Comparison of ENCODE assay signal across 17 cellular contexts in genomic region chr10:44301781-44302400, GRCh38.
A peak's percentile ranks its signal among the peaks of the same experiment; 100 is the strongest.
DNase-seq lines count a peak whose midpoint lies in the region; ATAC-seq, FAIRE-seq and TF ChIP-seq lines count a peak whose summit lies in the region.
"Had no signal": no experiment of that assay in that cellular context is flagged by ENCODE, and none has a peak within 500 bp of the region (broad histone marks: within the 10 kb centered on the region; RNA-seq: fewer than 3 reads in every experiment).

No MANE protein-coding gene starts in this region.

- TF ChIP-seq CTCF in A549 (IDR thresholded peaks at IDR 0.05) (no peak), GM12878 (IDR thresholded peaks at IDR 0.05 in 2 of 3, conservative IDR thresholded peaks at IDR 0.05 in 1 of 3; ENCODE audit: control insufficient read depth in 2 of 3, extremely low read depth in 1 of 3, insufficient read depth in 1 of 3, low read depth in 3 of 3, low read length in 3 of 3) (no peak)

- SMC1A ChIA-PET in GM12878 (lab: Charles Lee; ENCODE audit: uncharacterized antibody, unreplicated experiment) = interaction anchor here (0.7 to 1.6 kb wide), 9 partner anchors 10 to 274 kb away, joined by 3 to 8 read pairs (median 3); no protein-coding TSS in a partner anchor

- H3K79me2 ChIP-seq in GM12878 (ENCODE audit: control insufficient read depth, insufficient read depth, low read length) = no peaks in the 10 kb centered on the region

- no peak for ATAC-seq in A549
- 0 out of 3 replicates have a peak, but pooled peaks have one; percentile 7 for ATAC-seq in GM12878
- no peak for ATAC-seq in left lobe of liver
- ATAC-seq in GM21529 (IDR thresholded peaks at IDR 0.05; ENCODE audit: unreplicated experiment) = no peak

- no TSS peak for BruUV-seq in GM12878 (replicated peaks; lab: Mats Ljungman, UMichigan)

- 21% methylated on average over 6 of the region's 6 CpGs for WGBS in A549 (ENCODE audit: missing lambda C conversion rate)
- WGBS in GM12878 (ENCODE audit: insufficient coverage, insufficient replicate concordance, low lambda C conversion rate, missing lambda C conversion rate) = 24% methylated on average over 6 of the region's 6 CpGs

- CTCF ChIA-PET in A549 (lab: Yijun Ruan, JAX) = interaction anchor here (0.9 to 1.9 kb wide), 3 partner anchors 10 to 84 kb away, joined by 4 to 5 read pairs (median 4); no protein-coding TSS in a partner anchor
- CTCF ChIA-PET in GM12878 (lab: Yijun Ruan, JAX) = interaction anchor here (1.0 to 1.4 kb wide), 4 partner anchors 10 to 40 kb away, joined by 3 to 7 read pairs (median 4); no protein-coding TSS in a partner anchor

- TF ChIP-seq RAD21 in A549 (conservative IDR thresholded peaks at IDR 0.05 in 1 of 2, IDR thresholded peaks at IDR 0.05 in 1 of 2) = no peak
- no peak for TF ChIP-seq RAD21 in GM12878 (IDR thresholded peaks at IDR 0.05; ENCODE audit: insufficient read depth, low read depth, low read length)

- H3K27me3 ChIP-seq in GM12878 (replicated peaks in 1 of 2; ENCODE audit: control insufficient read depth in 2 of 2, insufficient read depth in 2 of 2, low read length in 1 of 2) = no peaks in the 10 kb centered on the region
- H3K27me3 ChIP-seq: tibial artery had no signal

- no peak for DNase-seq in A549 (ENCODE audit: low read depth in 1 of 2, low spot score in 1 of 2)
- DNase-seq in LHCN-M2 (ENCODE audit: low read depth) = peak; percentile 20
- no peak for DNase-seq in GM12878 (ENCODE audit: low read depth, low spot score)
- peak; percentile 61 for DNase-seq in kidney tubule cell (ENCODE audit: low spot score)
- DNase-seq in SIG-M5 (lab: John Stamatoyannopoulos, UW) = no peak
- DNase-seq in activated naive CD4-positive, alpha-beta T cell treated with Interleukin-2 at 50 U/mL for 16 hours = no peak
- DNase-seq in left lobe of liver (ENCODE audit: low spot score) = no peak
- DNase-seq: activated CD4-positive, alpha-beta T cell treated with anti-CD3 and anti-CD28 coated beads for 1 hour; CD8-positive, alpha-beta memory T cell; effector memory CD4-positive, alpha-beta T cell; NCI-H524 treated with DMSO at 0.1 percent for 48 hours; nephron progenitor cell; OCI-M1; stimulated activated naive CD4-positive, alpha-beta T cell treated with Interleukin-2 at 50 U/mL for 16 hours; tibial artery had no signal

- H3K27ac ChIP-seq in A549 (peak overlapping the region; percentile 46 to 74; a peak in 5 of 6 replicates), GM12878 (ENCODE audit: control insufficient read depth, insufficient read depth) (no peak overlapping the region)
- H3K27ac ChIP-seq: HL-60, tibial artery had no signal

- TF ChIP-seq POLR2A in A549 (IDR thresholded peaks at IDR 0.05; ENCODE audit: low read length) (no peak), GM12878 (IDR thresholded peaks at IDR 0.05; ENCODE audit: low read depth, low read length) (no peak)

- in situ Hi-C loops in GM12878 (cut with MboI) = no loop called here

- no peak overlapping the region for H3K9ac ChIP-seq in GM12878 (ENCODE audit: control insufficient read depth, insufficient read depth, low read length)

- POLR2A ChIA-PET in A549 (lab: Yijun Ruan, JAX) = no interaction called here
- POLR2A ChIA-PET in GM12878 (lab: Charles Lee) = interaction anchor here (1.1 to 1.3 kb wide), 2 partner anchors 11 to 35 kb away, joined by 3 read pairs; no protein-coding TSS in a partner anchor

- FAIRE-seq in A549 (lab: Jason Lieb, UNC) (no peak), GM12878 (lab: Jason Lieb, UNC) (no peak)

- H2AFZ ChIP-seq in GM12878 (ENCODE audit: control insufficient read depth, low read depth, low read length) = no peak overlapping the region

- H3K4me2 ChIP-seq in A549 = peak overlapping the region; percentile 27
- no peak overlapping the region for H3K4me2 ChIP-seq in GM12878 (ENCODE audit: control insufficient read depth, insufficient read depth)

- H3K4me1 ChIP-seq in A549 = peaks cover 27% of the 10 kb centered on the region
- peaks cover 3% of the 10 kb centered on the region; the same call in 1 of the 2 replicates for H3K4me1 ChIP-seq in GM12878 (ENCODE audit: control insufficient read depth, insufficient read depth, low read length)

- H3K36me3 ChIP-seq in GM12878 (ENCODE audit: control insufficient read depth in 2 of 2, insufficient read depth in 2 of 2, low read length in 1 of 2) = no peaks in the 10 kb centered on the region
- H3K36me3 ChIP-seq: tibial artery had no signal

- no peak overlapping the region for H3K4me3 ChIP-seq in A549
- no peak overlapping the region for H3K4me3 ChIP-seq in GM12878
- H3K4me3 ChIP-seq: tibial artery had no signal

- no peaks in the 10 kb centered on the region for H4K20me1 ChIP-seq in GM12878 (ENCODE audit: control insufficient read depth, insufficient read depth)

- TF ChIP-seq EP300 in A549 (IDR thresholded peaks at IDR 0.05) = no peak
- no peak for TF ChIP-seq EP300 in GM12878 (IDR thresholded peaks at IDR 0.05; ENCODE audit: borderline replicate concordance in 1 of 2, control insufficient read depth in 1 of 2, low read depth in 2 of 2, low read length in 2 of 2)

- H3K9me3 ChIP-seq in A549 = 0 out of 3 replicates have a peak, but pooled peaks cover 3% of the 10 kb centered on the region
- H3K9me3 ChIP-seq in GM12878 (replicated peaks; ENCODE audit: control insufficient read depth, insufficient read depth, low read length) = no peaks in the 10 kb centered on the region; the same call in 2 of the 3 replicates
- H3K9me3 ChIP-seq: tibial artery had no signal

- intact Hi-C loops in GM12878 (cut with micrococcal nuclease; ENCODE audit: unreplicated experiment) = loop anchor here (10.0 kb wide), 1 partner anchor 297 kb away; no protein-coding TSS in a partner anchor

- RAD21 ChIA-PET in GM12878 (lab: Charles Lee; ENCODE audit: unreplicated experiment) = interaction anchor here (0.7 to 1.8 kb wide), 3 partner anchors 14 to 85 kb away, joined by 3 to 4 read pairs (median 3); no protein-coding TSS in a partner anchor

TF ChIP-seq in A549, 52 proteins besides CTCF, POLR2A, EP300 and RAD21 (continues in another document):
- TF ChIP-seq CEBPB (IDR thresholded peaks at IDR 0.05) (no peak), FOSB (CRISPR knock-in tag; IDR thresholded peaks at IDR 0.05) (no peak), KDM1A (IDR thresholded peaks at IDR 0.05; ENCODE audit: low read depth) (no peak), CHD2 (IDR thresholded peaks at IDR 0.05; ENCODE audit: low read length, partially characterized antibody) (no peak), PHF8 (IDR thresholded peaks at IDR 0.05; ENCODE audit: borderline replicate concordance, low read depth) (no peak), HDAC2 (IDR thresholded peaks at IDR 0.05) (no peak), HMGXB4 (CRISPR knock-in tag; IDR thresholded peaks at IDR 0.05; ENCODE audit: borderline replicate concordance) (no peak), RNF2 (IDR thresholded peaks at IDR 0.05; ENCODE audit: borderline replicate concordance, low read depth) (no peak), HOXA7 (CRISPR knock-in tag; IDR thresholded peaks at IDR 0.05) (no peak), CBX2 (IDR thresholded peaks at IDR 0.05; ENCODE audit: borderline replicate concordance, low read depth) (no peak), NR3C1 (IDR thresholded peaks at IDR 0.05) (no peak), ZSCAN20 (CRISPR knock-in tag; IDR thresholded peaks at IDR 0.05) (no peak)

TF ChIP-seq in GM12878, 131 proteins besides CTCF, POLR2A, EP300 and RAD21:
- TF ChIP-seq CHD1 (IDR thresholded peaks at IDR 0.05; ENCODE audit: low read depth, low read length) (no peak), SMARCA5 (IDR thresholded peaks at IDR 0.05) (0 out of 2 replicates have a peak, but pooled peaks have one; percentile 5), IRF5 (IDR thresholded peaks at IDR 0.05; ENCODE audit: borderline replicate concordance) (no peak), GATAD2B (conservative IDR thresholded peaks at IDR 0.05; ENCODE audit: low read depth) (no peak), PAX5 (IDR thresholded peaks at IDR 0.05; ENCODE audit: borderline replicate concordance, low read depth, low read length) (no peak), DPF2 (IDR thresholded peaks at IDR 0.05) (no peak), ZNF217 (IDR thresholded peaks at IDR 0.05) (no peak)
TF ChIP-seq in GM12878: peak in this region for 1.

Comparison
In these comparisons a context has a peak if more than half of its experiments do, and no peak if none do; other contexts are left out.
1. DNase-seq: peak in LHCN-M2 (single experiment) and kidney tubule cell (single experiment); none in A549 (0 of 2), GM12878 (single experiment), SIG-M5 (single experiment), activated naive CD4-positive, alpha-beta T cell treated with Interleukin-2 at 50 U/mL for 16 hours (single experiment) and left lobe of liver (single experiment).